Comparison of ENCODE assay signal across 25 cellular contexts in genomic region chr10:132596742-132597279, GRCh38.
"Had no signal": no experiment of that assay in that cellular context is flagged by ENCODE, and none has a peak within 500 bp of the region (broad histone marks: within the 10 kb centered on the region; RNA-seq: fewer than 3 reads in every experiment).

No MANE protein-coding gene starts in this region.

- H3K4me3 ChIP-seq: cardiac muscle cell, heart right ventricle, pancreas, psoas muscle, right atrium auricular region, tibial artery had no signal

- H3K36me3 Mint-ChIP-seq: stimulated activated effector memory CD8-positive, alpha-beta T cell treated with anti-CD3 and anti-CD28 coated beads, Interleukin-12 subunit alpha, Interleukin-12 subunit beta, amount 100 ng/mL, for 72 hours had no signal

- H3K4me3 Mint-ChIP-seq: activated CD4-positive, alpha-beta T cell treated with anti-CD3 and anti-CD28 coated beads for 36 hours; activated naive CD8-positive, alpha-beta T cell treated with anti-CD3 and anti-CD28 coated beads, Interleukin-2, amount 50 U/mL, for 24 hours; activated T-cell treated with anti-CD3 and anti-CD28 coated beads, Interleukin-2, amount 50 U/mL, for 4 hours; natural killer cell; stimulated activated effector memory CD8-positive, alpha-beta T cell treated with anti-CD3 and anti-CD28 coated beads, Interleukin-12 subunit alpha, Interleukin-12 subunit beta, amount 100 ng/mL, for 72 hours; stimulated activated naive CD8-positive, alpha-beta T cell treated with anti-CD3 and anti-CD28 coated beads, Interleukin-15, amount 100 ng/mL, for 72 hours; T-helper 2 cell treated with Interferon-gamma antibody and Interleukin-4, amounts not matched to agents 5 μg/mL and 100 μg/mL, for 36 hours had no signal

- FAIRE-seq: pancreas, TTC549 had no signal

- ATAC-seq: activated CD4-positive, alpha-beta T cell treated with anti-CD3 and anti-CD28 coated beads for 36 hours; activated naive CD8-positive, alpha-beta T cell treated with anti-CD3 and anti-CD28 coated beads, Interleukin-2, amount 50 U/mL, for 24 hours; activated T-cell treated with anti-CD3 and anti-CD28 coated beads, Interleukin-2, amount 50 U/mL, for 4 hours; heart right ventricle; left colon; natural killer cell; pancreas; psoas muscle; stimulated activated effector memory CD8-positive, alpha-beta T cell treated with anti-CD3 and anti-CD28 coated beads, Interleukin-12 subunit alpha, Interleukin-12 subunit beta, amount 100 ng/mL, for 72 hours; stimulated activated naive CD8-positive, alpha-beta T cell treated with anti-CD3 and anti-CD28 coated beads, Interleukin-15, amount 100 ng/mL, for 72 hours had no signal

- DNase-seq: activated CD4-positive, alpha-beta T cell treated with anti-CD3 and anti-CD28 coated beads for 36 hours; activated CD4-positive, alpha-beta T cell treated with anti-CD3 and anti-CD28 coated beads, Interleukin-2, amount 50 U/mL, for 4 hours; activated CD8-positive, alpha-beta memory T cell treated with anti-CD3 and anti-CD28 coated beads for 24 hours; activated CD8-positive, alpha-beta memory T cell treated with anti-CD3 and anti-CD28 coated beads, Interleukin-2, amount 50 U/mL, for 48 hours; activated naive CD4-positive, alpha-beta T cell treated with Interleukin-2 at 50 U/mL for 16 hours; activated naive CD8-positive, alpha-beta T cell treated with anti-CD3 and anti-CD28 coated beads, Interleukin-2, amount 50 U/mL, for 24 hours; activated T-cell treated with anti-CD3 and anti-CD28 coated beads, Interleukin-2, amount 50 U/mL, for 4 hours; heart right ventricle; islet precursor cell; left colon; mesendoderm; natural killer cell; psoas muscle; stimulated activated CD4-positive, alpha-beta T cell treated with anti-CD3 and anti-CD28 coated beads, Interleukin-1b, Interleukin-23, amount 100 ng/mL, for 48 hours; stimulated activated naive CD8-positive, alpha-beta T cell treated with anti-CD3 and anti-CD28 coated beads, Interleukin-15, amount 100 ng/mL, for 72 hours; tibial artery; WERI-Rb-1 had no signal

- H3K9me3 ChIP-seq: neutrophil, pancreas, psoas muscle, tibial artery had no signal

- H3K36me3 ChIP-seq: cardiac muscle cell, heart right ventricle, neutrophil, pancreas, right atrium auricular region, tibial artery, WERI-Rb-1 had no signal

- H3K27me3 ChIP-seq: cardiac muscle cell, heart right ventricle, neutrophil, pancreas, right atrium auricular region, tibial artery had no signal

- H3K27ac ChIP-seq: cardiac muscle cell, epithelial cell of prostate, neutrophil, pancreas, psoas muscle, right atrium auricular region, WERI-Rb-1 had no signal

- H3K27ac Mint-ChIP-seq: activated CD4-positive, alpha-beta T cell treated with anti-CD3 and anti-CD28 coated beads for 36 hours; activated naive CD8-positive, alpha-beta T cell treated with anti-CD3 and anti-CD28 coated beads, Interleukin-2, amount 50 U/mL, for 24 hours; natural killer cell; stimulated activated effector memory CD8-positive, alpha-beta T cell treated with anti-CD3 and anti-CD28 coated beads, Interleukin-12 subunit alpha, Interleukin-12 subunit beta, amount 100 ng/mL, for 72 hours; stimulated activated naive CD8-positive, alpha-beta T cell treated with anti-CD3 and anti-CD28 coated beads, Interleukin-15, amount 100 ng/mL, for 72 hours; T-helper 2 cell treated with Interferon-gamma antibody and Interleukin-4, amounts not matched to agents 5 μg/mL and 100 μg/mL, for 36 hours had no signal

- H3K27me3 Mint-ChIP-seq: activated CD4-positive, alpha-beta T cell treated with anti-CD3 and anti-CD28 coated beads for 36 hours; activated naive CD8-positive, alpha-beta T cell treated with anti-CD3 and anti-CD28 coated beads, Interleukin-2, amount 50 U/mL, for 24 hours; stimulated activated naive CD8-positive, alpha-beta T cell treated with anti-CD3 and anti-CD28 coated beads, Interleukin-15, amount 100 ng/mL, for 72 hours had no signal
